In genomic region chr5:160287378-160288051, GRCh38 we compare ENCODE assay signal across 8 cellular contexts. TPM values are rescaled to one million over a fixed set of nuclear protein-coding genes. Genes with fewer than 3 reads are reported as not detected.
A peak's percentile ranks its signal among the peaks of the same experiment; 100 is the strongest.
DNase-seq lines count a peak whose midpoint lies in the region; ATAC-seq and TF ChIP-seq lines count a peak whose summit lies in the region.

No MANE protein-coding gene starts in this region.

- TF ChIP-seq POLR2A in breast epithelium (IDR thresholded peaks at IDR 0.05) (no peak), testis (IDR thresholded peaks at IDR 0.05) (no peak)

- H3K4me3 ChIP-seq in breast epithelium (peak overlapping the region in 1 of 3 donors; percentile 5), testis (no peak overlapping the region)

- H3K27me3 ChIP-seq in breast epithelium, result no peaks in the 10 kb centered on the region
- H3K27me3 ChIP-seq in testis, result no peaks in the 10 kb centered on the region

- no peaks in the 10 kb centered on the region for H3K9me3 ChIP-seq in breast epithelium
- no peaks in the 10 kb centered on the region for H3K9me3 ChIP-seq in testis

- DNase-seq in NCI-H146 treated with DMSO at 0.1 percent for 48 hours (lab: John Stamatoyannopoulos, UW; ENCODE audit: unreplicated experiment) (peak; percentile 5), breast epithelium (ENCODE audit: low spot score in 2 of 2) (peak; percentile 51 to 52), kidney tubule cell (ENCODE audit: low spot score) (peak; percentile 38), testis (peak; percentile 91), Kasumi-1 (lab: John Stamatoyannopoulos, UW) (no peak)

- H3K36me3 ChIP-seq in breast epithelium, result no peaks in the 10 kb centered on the region
- no peaks in the 10 kb centered on the region for H3K36me3 ChIP-seq in testis (ENCODE audit: low read depth, missing control alignments)

- WGBS in testis, 2 donors, result 28 to 30% methylated on average over 8 of the region's 8 CpGs

- H3K4me1 ChIP-seq in breast epithelium (peaks cover 9 to 10% of the 10 kb centered on the region in 2 donors), testis (peaks cover 39% of the 10 kb centered on the region)

- ATAC-seq in HG03108 (IDR thresholded peaks at IDR 0.05; ENCODE audit: unreplicated experiment), result no peak
- ATAC-seq in HG02798 (IDR thresholded peaks at IDR 0.05; ENCODE audit: poor library complexity, unreplicated experiment), result no peak
- ATAC-seq in HG02642 (IDR thresholded peaks at IDR 0.05; ENCODE audit: poor library complexity, unreplicated experiment), result no peak

- no peak for TF ChIP-seq CTCF in breast epithelium (IDR thresholded peaks at IDR 0.05)
- TF ChIP-seq CTCF in testis (IDR thresholded peaks at IDR 0.05), result no peak

- H3K27ac ChIP-seq in breast epithelium (peak overlapping the region; percentile 74 to 80), testis (peak overlapping the region; percentile 63 to 65)

- intact Hi-C loops in breast epithelium (cut with DNase I; ENCODE audit: low total_unique reads), result no loop called here
- intact Hi-C loops in testis (cut with DNase I; ENCODE audit: low total_unique reads), result no loop called here

RNA-seq across cellular contexts. Expression of gene CCNJL, which starts 24.8 kb away (rescaled TPM):
- 1 to 10 TPM in 2 of 3 donors, under 1 TPM in 1; 0.32 to 4.2 (median 3.6) TPM for total RNA-seq in breast epithelium
- total RNA-seq in testis, result 10 to 100 TPM; 41.4 to 47.0 TPM
- polyA plus RNA-seq in testis (ENCODE audit: insufficient read depth, low read depth, low replicate concordance), result 23.6 TPM

RNA-seq across cellular contexts. Expression of gene FABP6, which starts 58.2 kb away (rescaled TPM):
- not detected for total RNA-seq in breast epithelium
- total RNA-seq in testis, result 1 to 10 TPM in 1 of 2 donors, under 1 TPM in 1; 0.94 to 1.5 TPM
- 4.0 TPM for polyA plus RNA-seq in testis (ENCODE audit: insufficient read depth, low read depth, low replicate concordance)

Comparison
In these comparisons a context has a peak if more than half of its experiments do, and no peak if none do; other contexts are left out.
1. DNase-seq: peak in NCI-H146 treated with DMSO at 0.1 percent for 48 hours (single experiment), breast epithelium (2 of 2), kidney tubule cell (single experiment) and testis (single experiment); none in Kasumi-1 (0 of 2).
2. RNA of gene CCNJL, which starts 24.8 kb away (total RNA-seq): 41.4 to 47.0 TPM in testis; 0.32 to 4.2 TPM in breast epithelium; every median in the first group is over 4 times any median in the second.